In genomic region chr4:88219099-88219498, GRCh38 we compare ENCODE assay signal across 7 cellular contexts.
DNase-seq lines count a peak whose midpoint lies in the region; ATAC-seq and TF ChIP-seq lines count a peak whose summit lies in the region.

No MANE protein-coding gene starts in this region.

- TF ChIP-seq CTCF in fibroblast of villous mesenchyme (IDR thresholded peaks at IDR 0.05; ENCODE audit: insufficient read depth, low read depth, low read length) (peak; percentile 54), ovary (IDR thresholded peaks at IDR 0.05) (peak; percentile 62 to 82 (median 78))

- TF ChIP-seq EP300 in ovary (IDR thresholded peaks at IDR 0.05): no peak

- CTCF ChIA-PET in T-cell (lab: Charles Lee): interaction anchor here (0.6 to 5.7 kb wide), 36 partner anchors 9 to 734 kb away, joined by 3 to 110 read pairs (median 5); partner anchors contain the start of genes HERC5 (in 1 of the 2) and PPM1K (in 1 of the 2)

- 1 to 3% (median 1%) methylated on average over 5 of the region's 5 CpGs for WGBS in ovary, 3 donors

- peaks cover 0 to 2% of the 10 kb centered on the region in 2 donors for H3K27me3 Mint-ChIP-seq in T-cell

- H3K4me1 ChIP-seq in ovary (ENCODE audit: insufficient read depth): no peaks in the 10 kb centered on the region

- H3K9me3 Mint-ChIP-seq in T-cell: no peaks in the 10 kb centered on the region

- no peaks in the 10 kb centered on the region for H3K27me3 ChIP-seq in H7 (ENCODE audit: control insufficient read depth, insufficient read depth, low read length)
- no peaks in the 10 kb centered on the region for H3K27me3 ChIP-seq in ovary

- no peak overlapping the region for H3K27ac ChIP-seq in ovary

- H3K4me3 ChIP-seq in H7 (ENCODE audit: insufficient read depth, low read depth, low read length) (no peak overlapping the region), fibroblast of villous mesenchyme (ENCODE audit: low read depth, low read length) (no peak overlapping the region), ovary (no peak overlapping the region)

- H3K36me3 ChIP-seq in H7 (replicated peaks; ENCODE audit: control insufficient read depth, insufficient read depth, low read length): no peaks in the 10 kb centered on the region
- H3K36me3 ChIP-seq in ovary: no peaks in the 10 kb centered on the region

- POLR2A ChIA-PET in T-cell (lab: Charles Lee): interaction anchor here in 1 of 2 donors (0.7 kb wide), 2 partner anchors 217 to 281 kb away, joined by 3 to 10 read pairs; no protein-coding TSS in a partner anchor

- H3K9me3 ChIP-seq in ovary: no peaks in the 10 kb centered on the region

- H3K4me1 Mint-ChIP-seq in T-cell: peaks cover 3 to 10% (median 6%) of the 10 kb centered on the region in 3 donors

- H3K27ac Mint-ChIP-seq in T-cell: no peak overlapping the region

- intact Hi-C loops in ovary (cut with DNase I): loop anchor here (5.0 to 10.0 kb wide), 7 partner anchors 184 to 374 kb away; partner anchors contain the start of gene HERC5 (in 1 of the 4)

- no peaks in the 10 kb centered on the region for H3K36me3 Mint-ChIP-seq in T-cell

- ATAC-seq in T-cell (replicated peaks in 1 of 4): peak; percentile 43 to 72 (median 60)

- DNase-seq in G401 (ENCODE audit: low spot score): peak; percentile 70
- peak; percentile 27 for DNase-seq in H7
- DNase-seq in NCI-H1417 (lab: John Stamatoyannopoulos, UW): peak; percentile 38 to 71 (median 60)
- DNase-seq in T-cell: peak in 4 of 34 experiments; percentile 7 to 26 (median 16)
- DNase-seq in fibroblast of villous mesenchyme (ENCODE audit: low read depth): peak; percentile 73
- no peak for DNase-seq in ovary
- DNase-seq in stimulated activated naive CD4-positive, alpha-beta T cell treated with Interleukin-2 at 50 U/mL for 16 hours (lab: John Stamatoyannopoulos, UW): no peak

- in situ Hi-C loops in G401 (cut with HindIII; ENCODE audit: low sequenced_read_pairs): no loop called here

- no peak for TF ChIP-seq POLR2A in ovary (IDR thresholded peaks at IDR 0.05)

- H3K4me3 Mint-ChIP-seq in T-cell: no peak overlapping the region

Comparison
In these comparisons a context has a peak if more than half of its experiments do, and no peak if none do; other contexts are left out.
1. DNase-seq: peak in G401 (single experiment), H7 (single experiment), NCI-H1417 (3 of 3) and fibroblast of villous mesenchyme (single experiment); none in ovary (0 of 5) and stimulated activated naive CD4-positive, alpha-beta T cell treated with Interleukin-2 at 50 U/mL for 16 hours (single experiment).